ENCODE assay signal across 2 cellular contexts in genomic region chr14:67168110-67168441, GRCh38.
TF ChIP-seq lines count a peak whose summit lies in the region.

No MANE protein-coding gene starts in this region.

TF ChIP-seq in SK-N-SH, 30 proteins besides CTCF, POLR2A, EP300 and RAD21 (continued from another document):
- no peak for TF ChIP-seq RFX5 (IDR thresholded peaks at IDR 0.05; ENCODE audit: low read length)
- no peak for TF ChIP-seq MXI1 (IDR thresholded peaks at IDR 0.05; ENCODE audit: low read depth, low read length)
- TF ChIP-seq CHD2 (IDR thresholded peaks at IDR 0.05; ENCODE audit: low read length, partially characterized antibody), result no peak
- TF ChIP-seq, protein P1, sequence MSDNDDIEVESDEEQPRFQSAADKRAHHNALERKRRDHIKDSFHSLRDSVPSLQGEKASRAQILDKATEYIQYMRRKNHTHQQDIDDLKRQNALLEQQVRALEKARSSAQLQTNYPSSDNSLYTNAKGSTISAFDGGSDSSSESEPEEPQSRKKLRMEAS (IDR thresholded peaks at IDR 0.05; ENCODE audit: low read depth), result no peak

TF ChIP-seq in SK-N-SH treated with all-trans-retinoic acid at 6 μM for 48 hours, 23 proteins besides CTCF, POLR2A, EP300 and RAD21 (continued from another document):
- TF ChIP-seq TSHZ2 (CRISPR knock-in tag; IDR thresholded peaks at IDR 0.05), result no peak
- no peak for TF ChIP-seq PPARA (CRISPR knock-in tag; IDR thresholded peaks at IDR 0.05; ENCODE audit: borderline replicate concordance)
- TF ChIP-seq ZFP3 (CRISPR knock-in tag; IDR thresholded peaks at IDR 0.05), result no peak
- TF ChIP-seq, protein P2, sequence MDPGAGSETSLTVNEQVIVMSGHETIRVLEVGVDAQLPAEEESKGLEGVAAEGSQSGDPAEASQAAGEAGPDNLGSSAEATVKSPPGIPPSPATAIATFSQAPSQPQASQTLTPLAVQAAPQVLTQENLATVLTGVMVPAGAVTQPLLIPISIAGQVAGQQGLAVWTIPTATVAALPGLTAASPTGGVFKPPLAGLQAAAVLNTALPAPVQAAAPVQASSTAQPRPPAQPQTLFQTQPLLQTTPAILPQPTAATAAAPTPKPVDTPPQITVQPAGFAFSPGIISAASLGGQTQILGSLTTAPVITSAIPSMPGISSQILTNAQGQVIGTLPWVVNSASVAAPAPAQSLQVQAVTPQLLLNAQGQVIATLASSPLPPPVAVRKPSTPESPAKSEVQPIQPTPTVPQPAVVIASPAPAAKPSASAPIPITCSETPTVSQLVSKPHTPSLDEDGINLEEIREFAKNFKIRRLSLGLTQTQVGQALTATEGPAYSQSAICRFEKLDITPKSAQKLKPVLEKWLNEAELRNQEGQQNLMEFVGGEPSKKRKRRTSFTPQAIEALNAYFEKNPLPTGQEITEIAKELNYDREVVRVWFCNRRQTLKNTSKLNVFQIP (CRISPR knock-in tag; IDR thresholded peaks at IDR 0.05; ENCODE audit: borderline replicate concordance, low read depth), result no peak
- no peak for TF ChIP-seq ZNF8 (CRISPR knock-in tag; IDR thresholded peaks at IDR 0.05)
- TF ChIP-seq TCF4 (CRISPR knock-in tag; IDR thresholded peaks at IDR 0.05; ENCODE audit: borderline replicate concordance), result no peak
- TF ChIP-seq RARB (CRISPR knock-in tag; IDR thresholded peaks at IDR 0.05), result no peak
- no peak for TF ChIP-seq ZNF70 (CRISPR knock-in tag; IDR thresholded peaks at IDR 0.05)
- TF ChIP-seq CSDC2 (CRISPR knock-in tag; IDR thresholded peaks at IDR 0.05), result no peak
- TF ChIP-seq, protein P3, sequence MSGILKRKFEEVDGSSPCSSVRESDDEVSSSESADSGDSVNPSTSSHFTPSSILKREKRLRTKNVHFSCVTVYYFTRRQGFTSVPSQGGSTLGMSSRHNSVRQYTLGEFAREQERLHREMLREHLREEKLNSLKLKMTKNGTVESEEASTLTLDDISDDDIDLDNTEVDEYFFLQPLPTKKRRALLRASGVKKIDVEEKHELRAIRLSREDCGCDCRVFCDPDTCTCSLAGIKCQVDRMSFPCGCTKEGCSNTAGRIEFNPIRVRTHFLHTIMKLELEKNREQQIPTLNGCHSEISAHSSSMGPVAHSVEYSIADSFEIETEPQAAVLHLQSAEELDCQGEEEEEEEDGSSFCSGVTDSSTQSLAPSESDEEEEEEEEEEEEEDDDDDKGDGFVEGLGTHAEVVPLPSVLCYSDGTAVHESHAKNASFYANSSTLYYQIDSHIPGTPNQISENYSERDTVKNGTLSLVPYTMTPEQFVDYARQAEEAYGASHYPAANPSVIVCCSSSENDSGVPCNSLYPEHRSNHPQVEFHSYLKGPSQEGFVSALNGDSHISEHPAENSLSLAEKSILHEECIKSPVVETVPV (CRISPR knock-in tag; IDR thresholded peaks at IDR 0.05), result no peak
